Comparison of ENCODE assay signal across 9 cellular contexts in genomic region chr2:239308696-239309397, GRCh38.
A peak's percentile ranks its signal among the peaks of the same experiment; 100 is the strongest.
DNase-seq lines count a peak whose midpoint lies in the region; ATAC-seq lines count a peak whose summit lies in the region.
"Had no signal": no experiment of that assay in that cellular context is flagged by ENCODE, and none has a peak within 500 bp of the region (broad histone marks: within the 10 kb centered on the region; RNA-seq: fewer than 3 reads in every experiment).

No MANE protein-coding gene starts in this region.

- no peaks in the 10 kb centered on the region for H3K9me3 ChIP-seq in effector memory CD4-positive, alpha-beta T cell (ENCODE audit: control insufficient read depth, low read length)
- H3K9me3 ChIP-seq in HAP-1: no peaks in the 10 kb centered on the region

- H3K4me1 ChIP-seq in effector memory CD4-positive, alpha-beta T cell (ENCODE audit: control insufficient read depth, insufficient read depth, low read length, poor library complexity, severe bottlenecking): no peaks in the 10 kb centered on the region
- H3K4me1 ChIP-seq in HAP-1: no peaks in the 10 kb centered on the region

- no peaks in the 10 kb centered on the region for H3K36me3 ChIP-seq in effector memory CD4-positive, alpha-beta T cell (ENCODE audit: control insufficient read depth, insufficient read depth, low read length)
- H3K36me3 ChIP-seq in HAP-1 (replicated peaks): no peaks in the 10 kb centered on the region

- DNase-seq in HS-5 (ENCODE audit: low read depth) (peak; percentile 16), left kidney (ENCODE audit: low read depth, low spot score) (peak; percentile 64), stromal cell of bone marrow (ENCODE audit: low read depth) (peak; percentile 66), T-helper 2 cell (no peak), HAP-1 (ENCODE audit: low spot score in 2 of 2) (no peak)
- no peak for DNase-seq in effector memory CD4-positive, alpha-beta T cell
- DNase-seq: SIG-M5 had no signal

- ATAC-seq in GM21390 (IDR thresholded peaks at IDR 0.05; ENCODE audit: unreplicated experiment): no peak

- in situ Hi-C loops in HAP-1 (cut with MboI; ENCODE audit: low sequenced_read_pairs): no loop called here

- H3K27ac ChIP-seq in cingulate gyrus (ENCODE audit: low read depth, low read length): peak overlapping the region; percentile 89
- no peak overlapping the region for H3K27ac ChIP-seq in effector memory CD4-positive, alpha-beta T cell (ENCODE audit: insufficient read depth, low read length, poor library complexity, severe bottlenecking)

- no peak overlapping the region for H3K4me3 ChIP-seq in effector memory CD4-positive, alpha-beta T cell (ENCODE audit: insufficient read depth, low read depth, low read length, poor library complexity, severe bottlenecking)
- no peak overlapping the region for H3K4me3 ChIP-seq in HAP-1

- no peaks in the 10 kb centered on the region for H3K27me3 ChIP-seq in effector memory CD4-positive, alpha-beta T cell (replicated peaks; ENCODE audit: control insufficient read depth, insufficient read depth, low read length, poor library complexity, severe bottlenecking)
- H3K27me3 ChIP-seq in HAP-1 (ENCODE audit: low read depth): no peaks in the 10 kb centered on the region

Comparison
In these comparisons a context has a peak if more than half of its experiments do, and no peak if none do; other contexts are left out.
1. DNase-seq: peak in HS-5 (single experiment), left kidney (single experiment) and stromal cell of bone marrow (single experiment); none in effector memory CD4-positive, alpha-beta T cell (0 of 3), T-helper 2 cell (0 of 5) and HAP-1 (0 of 2).